In the genomic region with DNA sequence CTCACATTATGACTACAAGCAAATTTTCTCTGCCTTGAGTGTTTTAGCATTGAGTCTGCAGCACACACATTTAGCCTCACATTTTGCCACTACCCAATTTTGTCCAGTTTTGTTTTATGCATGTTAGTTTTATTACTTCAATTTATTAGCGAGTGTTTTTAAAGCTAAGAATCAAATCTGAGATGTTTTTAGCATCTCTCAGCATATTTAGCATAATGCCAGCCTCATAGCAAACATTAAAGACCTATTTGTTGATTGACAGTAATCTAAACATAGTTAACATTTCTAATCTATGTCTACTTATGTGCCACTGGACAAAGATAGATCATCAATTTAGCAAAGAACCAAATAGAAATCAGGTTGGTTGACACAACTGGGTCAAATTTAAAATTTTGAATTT, we compare ENCODE assay signal across 27 cellular contexts.
"Had no signal": no experiment of that assay in that cellular context is flagged by ENCODE, and none has a peak within 500 bp of the region (broad histone marks: within the 10 kb centered on the region; RNA-seq: fewer than 3 reads in every experiment).

No MANE protein-coding gene starts in this region.

- H3K27ac ChIP-seq: stomach, suprapubic skin, testis, thoracic aorta, thyroid gland, tibial artery, tibial nerve, transverse colon, upper lobe of left lung, upper lobe of right lung, uterus, vagina had no signal

- H3K9me3 ChIP-seq: stomach, suprapubic skin, testis, thoracic aorta, thyroid gland, tibial artery, tibial nerve, transverse colon, upper lobe of left lung, upper lobe of right lung, uterus, vagina had no signal

- H3K36me3 ChIP-seq: stomach, suprapubic skin, thoracic aorta, thyroid gland, tibial artery, tibial nerve, transverse colon, upper lobe of left lung, upper lobe of right lung, uterus, vagina had no signal

- ATAC-seq: stimulated activated effector memory CD8-positive, alpha-beta T cell treated with anti-CD3 and anti-CD28 coated beads, Interleukin-12 subunit alpha, Interleukin-12 subunit beta, amount 100 ng/mL, for 72 hours; stimulated activated memory B cell treated with anti-CD40 and anti-IgM and Interleukin-4, amounts not matched to agents 10 μg/mL and 1 μg/mL and 100 μg/mL, for 72 hours; stimulated activated naive B cell treated with anti-CD40 and anti-IgM and Interleukin-4, amounts not matched to agents 10 μg/mL and 1 μg/mL and 100 μg/mL, for 72 hours; stimulated activated naive CD8-positive, alpha-beta T cell treated with anti-CD3 and anti-CD28 coated beads, Interleukin-15, amount 100 ng/mL, for 72 hours; stimulated activated naive CD8-positive, alpha-beta T cell treated with anti-CD3 and anti-CD28 coated beads, Interleukin-15, Interleukin-2, amounts not matched to agents 100 U/mL and 50 U/mL, for 24 hours; upper lobe of right lung had no signal

- H3K4me1 ChIP-seq: stomach, suprapubic skin, testis, thyroid gland, tibial artery, tibial nerve, transverse colon, upper lobe of left lung, upper lobe of right lung, uterus, vagina had no signal

- DNase-seq: stimulated activated CD4-positive, alpha-beta T cell treated with anti-CD3 and anti-CD28 coated beads, Interleukin-2, amount 100 ng/mL, for 48 hours; stimulated activated CD4-positive, alpha-beta T cell treated with anti-CD3 and anti-CD28 coated beads, Interleukin-4, amount 100 ng/mL, for 1 hour; stimulated activated CD4-positive, alpha-beta T cell treated with anti-CD3 and anti-CD28 coated beads, Interleukin-4, amount 100 ng/mL, for 24 hours; stimulated activated CD4-positive, alpha-beta T cell treated with anti-CD3 and anti-CD28 coated beads, Interleukin-4, amount 100 ng/mL, for 4 hours; stimulated activated CD8-positive, alpha-beta memory T cell treated with anti-CD3 and anti-CD28 coated beads, Interleukin-4, amount 100 ng/mL, for 48 hours; stimulated activated naive B cell treated with anti-CD40 and anti-IgM and Interleukin-4, amounts not matched to agents 10 μg/mL and 1 μg/mL and 100 μg/mL, for 72 hours; stimulated activated naive CD4-positive, alpha-beta T cell; stimulated activated naive CD4-positive, alpha-beta T cell treated with Interleukin-2 at 50 U/mL for 16 hours; stimulated activated naive CD8-positive, alpha-beta T cell treated with anti-CD3 and anti-CD28 coated beads, Interleukin-15, amount 100 ng/mL, for 72 hours; stimulated activated naive CD8-positive, alpha-beta T cell treated with anti-CD3 and anti-CD28 coated beads, Interleukin-15, Interleukin-2, amounts not matched to agents 100 U/mL and 50 U/mL, for 24 hours; stomach; substantia nigra; testis; thyroid gland; tibial artery; transverse colon; trophoblast cell; upper lobe of left lung; upper lobe of right lung; uterus had no signal

- H3K27me3 ChIP-seq: stomach, suprapubic skin, testis, thyroid gland, tibial artery, tibial nerve, transverse colon, upper lobe of left lung, upper lobe of right lung, uterus, vagina had no signal

- H3K4me3 ChIP-seq: stomach, suprapubic skin, testis, thoracic aorta, thyroid gland, tibial artery, tibial nerve, transverse colon, upper lobe of left lung, upper lobe of right lung, uterus, vagina had no signal

- FAIRE-seq: urothelium cell line had no signal
